Comparison of ENCODE assay signal across 17 cellular contexts in the genomic region with DNA sequence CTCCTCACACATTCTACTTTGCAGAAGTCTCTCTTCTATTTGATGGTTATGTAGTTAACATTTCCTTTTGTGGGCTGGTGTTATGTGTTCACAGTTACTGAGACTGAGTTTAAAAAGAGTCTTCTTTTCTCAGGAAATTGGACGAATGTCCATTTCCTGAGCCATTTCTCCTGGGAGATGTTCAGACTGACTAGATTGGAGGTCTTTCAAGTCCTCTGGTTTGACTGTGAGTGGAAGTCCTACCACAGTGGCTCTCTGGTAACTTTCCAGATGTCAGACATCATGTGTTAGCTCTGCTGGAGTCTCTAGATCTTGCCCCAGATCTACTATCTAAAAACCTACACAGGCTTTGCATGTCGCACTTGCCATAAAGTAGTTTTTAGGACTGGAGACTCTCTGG.
"Had no signal": no experiment of that assay in that cellular context is flagged by ENCODE, and none has a peak within 500 bp of the region (broad histone marks: within the 10 kb centered on the region; RNA-seq: fewer than 3 reads in every experiment).

No MANE protein-coding gene starts in this region.

- H3K36me3 ChIP-seq: esophagus muscularis mucosa, gastrocnemius medialis, tibial nerve, upper lobe of right lung, vagina had no signal

- H3K9ac ChIP-seq: parathyroid adenoma had no signal

- H3K27ac ChIP-seq: epithelial cell of prostate, parathyroid adenoma, psoas muscle, testis, upper lobe of right lung had no signal

- DNase-seq: cerebellar nuclear complex; effector memory CD8-positive, alpha-beta T cell; gastrocnemius medialis; left colon; nephron progenitor cell; psoas muscle; retina; stimulated activated CD4-positive, alpha-beta T cell treated with anti-CD3 and anti-CD28 coated beads, Interleukin-2, amount 100 ng/mL, for 48 hours; stimulated activated naive CD8-positive, alpha-beta T cell treated with anti-CD3 and anti-CD28 coated beads, Interleukin-15, Interleukin-2, amounts not matched to agents 100 U/mL and 50 U/mL, for 24 hours; testis; upper lobe of right lung had no signal

- ATAC-seq: left colon; stimulated activated naive CD8-positive, alpha-beta T cell treated with anti-CD3 and anti-CD28 coated beads, Interleukin-15, Interleukin-2, amounts not matched to agents 100 U/mL and 50 U/mL, for 24 hours; upper lobe of right lung had no signal

- H3K4me3 ChIP-seq: esophagus muscularis mucosa, gastrocnemius medialis, psoas muscle, smooth muscle cell, testis, tibial nerve, upper lobe of right lung, vagina had no signal

- H3K9me3 ChIP-seq: testis, upper lobe of right lung had no signal

- H3K27me3 ChIP-seq: testis, tibial nerve, vagina had no signal

- H3K4me1 ChIP-seq: gastrocnemius medialis, parathyroid adenoma, psoas muscle, testis, upper lobe of right lung had no signal
